12 cellular contexts compared by ENCODE assay signal in the genomic region with DNA sequence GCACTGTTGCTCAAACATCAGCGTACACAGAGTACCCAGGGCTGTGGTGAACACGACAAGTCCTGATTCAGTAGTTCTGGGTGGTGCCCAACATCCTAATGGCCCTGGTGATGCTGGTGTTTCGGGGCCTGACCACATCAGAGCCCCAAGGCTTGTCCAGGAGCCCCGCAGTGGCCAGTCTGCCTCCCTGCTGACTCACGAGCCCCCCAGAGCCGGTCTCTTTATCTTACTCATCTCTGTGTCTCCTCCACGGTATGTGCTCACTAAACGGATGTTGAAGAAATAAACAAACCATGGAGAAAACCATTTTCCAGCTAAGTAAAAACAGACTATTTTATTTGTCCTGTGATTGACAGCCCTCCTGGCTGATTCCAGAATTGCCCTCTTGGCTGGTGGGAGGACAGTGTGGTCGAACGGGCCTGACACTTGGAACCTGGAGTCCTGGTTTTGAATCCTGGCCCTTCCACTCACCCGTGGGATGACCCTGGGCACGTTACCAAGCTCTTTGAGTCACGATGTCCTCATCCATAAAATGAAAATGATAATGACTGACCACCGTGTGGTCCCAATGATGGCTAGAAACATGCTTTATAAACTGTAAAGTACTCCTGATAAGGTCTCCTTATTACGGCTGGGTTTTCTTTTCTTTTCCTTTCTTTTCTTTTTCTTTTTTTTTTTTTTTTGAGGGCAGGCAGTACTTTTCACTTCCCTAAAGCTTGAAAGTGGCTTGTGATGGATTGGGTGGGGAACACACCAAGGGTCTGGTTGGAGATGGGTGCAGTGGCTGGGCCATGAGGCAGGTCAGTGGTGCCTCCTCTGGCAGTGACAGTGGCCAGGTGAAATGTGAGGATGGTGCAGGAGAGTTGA. TPM values are rescaled to one million over a fixed set of nuclear protein-coding genes. Genes with fewer than 3 reads are reported as not detected.
DNase-seq lines count a peak whose midpoint lies in the region; ATAC-seq and TF ChIP-seq lines count a peak whose summit lies in the region.
"Had no signal": no experiment of that assay in that cellular context is flagged by ENCODE, and none has a peak within 500 bp of the region (broad histone marks: within the 10 kb centered on the region; RNA-seq: fewer than 3 reads in every experiment).

No MANE protein-coding gene starts in this region.

- no peak overlapping the region for H3K27ac ChIP-seq in CD8-positive, alpha-beta T cell (ENCODE audit: low read depth, low read length)

- CTCF ChIA-PET in AG04449 (lab: Yijun Ruan, JAX): no interaction called here
- CTCF ChIA-PET in CD8-positive, alpha-beta T cell (lab: Charles Lee): no interaction called here

- intact Hi-C loops in CD8-positive, alpha-beta T cell (cut with DNase I, micrococcal nuclease): loop anchor here in 1 of 2 experiments (10.0 kb wide), 1 partner anchor 298 kb away; no protein-coding TSS in a partner anchor

- POLR2A ChIA-PET in AG04449 (lab: Yijun Ruan, JAX): no interaction called here
- POLR2A ChIA-PET in CD8-positive, alpha-beta T cell (lab: Charles Lee): no interaction called here

- no peaks in the 10 kb centered on the region for H3K9me3 ChIP-seq in MG63
- H3K9me3 ChIP-seq in CD8-positive, alpha-beta T cell (ENCODE audit: low read length): no peaks in the 10 kb centered on the region

- no peaks in the 10 kb centered on the region for H3K27me3 Mint-ChIP-seq in nephron (ENCODE audit: low read depth)
- no peaks in the 10 kb centered on the region for H3K27me3 Mint-ChIP-seq in CD8-positive, alpha-beta T cell (ENCODE audit: low read depth)
- H3K27me3 Mint-ChIP-seq: CD4-positive, CD25-positive, alpha-beta regulatory T cell had no signal

- no peak for ATAC-seq in HG03354 (IDR thresholded peaks at IDR 0.05; ENCODE audit: poor library complexity, severe bottlenecking, unreplicated experiment)
- no peak for ATAC-seq in GM21737 (IDR thresholded peaks at IDR 0.05; ENCODE audit: unreplicated experiment)
- ATAC-seq in CD8-positive, alpha-beta T cell: no peak
- no peak for ATAC-seq in GM19351 (IDR thresholded peaks at IDR 0.05; ENCODE audit: unreplicated experiment)

- peak overlapping the region; percentile 27 for H3K4me3 ChIP-seq in AG04449 (ENCODE audit: low read depth, low read length)
- H3K4me3 ChIP-seq in MG63: no peak overlapping the region
- H3K4me3 ChIP-seq in CD8-positive, alpha-beta T cell (ENCODE audit: low read depth, low read length): no peak overlapping the region

- peaks cover 20% of the 10 kb centered on the region for H3K4me1 Mint-ChIP-seq in nephron
- peaks cover 19% of the 10 kb centered on the region for H3K4me1 Mint-ChIP-seq in CD8-positive, alpha-beta T cell (ENCODE audit: low read depth)

- no peak overlapping the region for H3K27ac Mint-ChIP-seq in nephron
- H3K27ac Mint-ChIP-seq in CD8-positive, alpha-beta T cell: no peak overlapping the region

- H3K36me3 Mint-ChIP-seq in nephron (ENCODE audit: low read depth): no peaks in the 10 kb centered on the region
- no peaks in the 10 kb centered on the region for H3K36me3 Mint-ChIP-seq in CD8-positive, alpha-beta T cell
- H3K36me3 Mint-ChIP-seq: CD4-positive, CD25-positive, alpha-beta regulatory T cell had no signal

- H3K36me3 ChIP-seq in MG63: no peaks in the 10 kb centered on the region
- H3K36me3 ChIP-seq in CD8-positive, alpha-beta T cell (ENCODE audit: insufficient read depth, low read length): no peaks in the 10 kb centered on the region

- no peaks in the 10 kb centered on the region for H3K9me3 Mint-ChIP-seq in nephron
- H3K9me3 Mint-ChIP-seq in CD8-positive, alpha-beta T cell: no peaks in the 10 kb centered on the region
- H3K9me3 Mint-ChIP-seq: CD4-positive, CD25-positive, alpha-beta regulatory T cell had no signal

- H3K4me1 ChIP-seq in CD8-positive, alpha-beta T cell (ENCODE audit: insufficient read depth, low read length): peaks cover 23% of the 10 kb centered on the region

- no peaks in the 10 kb centered on the region for H3K27me3 ChIP-seq in MG63
- H3K27me3 ChIP-seq in CD8-positive, alpha-beta T cell (ENCODE audit: insufficient read depth, low read length): peaks cover 4% of the 10 kb centered on the region

- DNase-seq in AG04449 (ENCODE audit: low read depth, low spot score) (no peak), MG63 (peak; percentile 86), dermis blood vessel endothelial cell (peak; percentile 41)
- no peak for DNase-seq in CD8-positive, alpha-beta T cell
- DNase-seq: activated gamma-delta T cell; CD4-positive, CD25-positive, alpha-beta regulatory T cell; Karpas-422; NCI-H748 treated with DMSO at 0.1 percent for 48 hours had no signal

- peak overlapping the region in 2 of 3 experiments; percentile 29 to 35 for H3K4me3 Mint-ChIP-seq in nephron
- H3K4me3 Mint-ChIP-seq in CD8-positive, alpha-beta T cell: no peak overlapping the region

- no peak for TF ChIP-seq CTCF in AG04449 (IDR thresholded peaks at IDR 0.05; ENCODE audit: insufficient read depth, low read length, missing control alignments)
- TF ChIP-seq CTCF in nephron (IDR thresholded peaks at IDR 0.05; ENCODE audit: unreplicated experiment in 3 of 3): no peak
- no peak for TF ChIP-seq CTCF in CD8-positive, alpha-beta T cell (IDR thresholded peaks at IDR 0.05)

RNA-seq across cellular contexts. Expression of gene HIP1, which starts 5.7 kb away (rescaled TPM):
- 4.4 and 5.2 TPM in 2 replicates for total RNA-seq in MG63 (2014; rRNA removed; shearing (Covaris generic); ENCODE audit: low replicate concordance)
- total RNA-seq in dermis blood vessel endothelial cell: 60.2 and 79.1 TPM in 2 replicates
- 1 to 10 TPM; 3.1 to 3.4 TPM for total RNA-seq in CD8-positive, alpha-beta T cell

RNA-seq across cellular contexts. Expression of gene CCL26, which starts 39.0 kb away (rescaled TPM):
- 22.3 and 44.7 TPM in 2 replicates for total RNA-seq in MG63 (2014; rRNA removed; shearing (Covaris generic); ENCODE audit: low replicate concordance)
- total RNA-seq in dermis blood vessel endothelial cell: not detected in 2 replicates
- total RNA-seq in CD8-positive, alpha-beta T cell: not detected
- total RNA-seq: CD4-positive, CD25-positive, alpha-beta regulatory T cell had no signal

Comparison
In these comparisons a context has a peak if more than half of its experiments do, and no peak if none do; other contexts are left out.
1. DNase-seq: peak in MG63 (single experiment) and dermis blood vessel endothelial cell (single experiment); none in AG04449 (single experiment) and CD8-positive, alpha-beta T cell (0 of 7).
2. RNA of gene CCL26, which starts 39.0 kb away (total RNA-seq): 22.3 to 44.7 TPM in MG63; not detected in dermis blood vessel endothelial cell and not detected in CD8-positive, alpha-beta T cell; every median in the first group is over 10 times any median in the second.